In genomic region chr2:147364597-147364996, GRCh38 we compare ENCODE assay signal across 8 cellular contexts.
DNase-seq lines count a peak whose midpoint lies in the region; ATAC-seq and TF ChIP-seq lines count a peak whose summit lies in the region.

No MANE protein-coding gene starts in this region.

- WGBS in thyroid gland, 2 donors, result 68 to 81% methylated on average over 3 of the region's 3 CpGs

- no peaks in the 10 kb centered on the region for H3K79me2 ChIP-seq in OCI-LY7 (ENCODE audit: insufficient read depth, low read depth, low read length)

- intact Hi-C loops in OCI-LY7 (cut with micrococcal nuclease; ENCODE audit: unreplicated experiment), result no loop called here
- intact Hi-C loops in thyroid gland (cut with DNase I), result no loop called here

- no TSS peak for BruUV-seq in OCI-LY7 (replicated peaks; lab: Mats Ljungman, UMichigan)

- H3K27ac Mint-ChIP-seq in activated T-cell treated with anti-CD3 and anti-CD28 coated beads, Interleukin-2, amount 50 U/mL, for 72 hours, result peak overlapping the region; percentile 6

- peak overlapping the region; percentile 15 to 54 for H3K4me3 Mint-ChIP-seq in activated T-cell treated with anti-CD3 and anti-CD28 coated beads, Interleukin-2, amount 50 U/mL, for 72 hours

- H3K9me3 ChIP-seq in OCI-LY7 (ENCODE audit: low read length) (no peaks in the 10 kb centered on the region), skeletal muscle satellite cell (replicated peaks; ENCODE audit: low read length) (no peaks in the 10 kb centered on the region), thyroid gland (no peaks in the 10 kb centered on the region)

- H3K4me1 ChIP-seq in OCI-LY7 (ENCODE audit: insufficient read depth, low read length, poor library complexity, severe bottlenecking) (peaks cover 8% of the 10 kb centered on the region), skeletal muscle satellite cell (ENCODE audit: control insufficient read depth, insufficient read depth, low read length) (peaks cover 11% of the 10 kb centered on the region), thyroid gland (no peaks in the 10 kb centered on the region)

- H3K36me3 ChIP-seq in OCI-LY7 (ENCODE audit: insufficient read depth, low read length) (no peaks in the 10 kb centered on the region), skeletal muscle satellite cell (ENCODE audit: insufficient read depth, low read length) (no peaks in the 10 kb centered on the region), thyroid gland (no peaks in the 10 kb centered on the region)

- H3K36me3 Mint-ChIP-seq in activated T-cell treated with anti-CD3 and anti-CD28 coated beads, Interleukin-2, amount 50 U/mL, for 72 hours (ENCODE audit: insufficient read depth in 2 of 2), result no peaks in the 10 kb centered on the region

- H3K27me3 Mint-ChIP-seq in activated T-cell treated with anti-CD3 and anti-CD28 coated beads, Interleukin-2, amount 50 U/mL, for 72 hours (ENCODE audit: low read depth), result no peaks in the 10 kb centered on the region

- DNase-seq in activated T-cell treated with anti-CD3 and anti-CD28 coated beads, Interleukin-2, amount 50 U/mL, for 72 hours, result no peak
- no peak for DNase-seq in activated T-cell treated with anti-CD3 and anti-CD28 coated beads for 4 hours
- peak; percentile 39 for DNase-seq in OCI-LY7 (ENCODE audit: low spot score)
- no peak for DNase-seq in thyroid gland
- no peak for DNase-seq in D341Med (ENCODE audit: low spot score)

- no peak for ATAC-seq in activated T-cell treated with anti-CD3 and anti-CD28 coated beads, Interleukin-2, amount 50 U/mL, for 72 hours (replicated peaks in 1 of 2)
- peak; percentile 38 for ATAC-seq in HG02610 (IDR thresholded peaks at IDR 0.05; ENCODE audit: unreplicated experiment)
- ATAC-seq in GM19351 (IDR thresholded peaks at IDR 0.05; ENCODE audit: unreplicated experiment), result no peak

- H3K4me3 ChIP-seq in OCI-LY7 (ENCODE audit: low read depth, low read length, poor library complexity, severe bottlenecking), result peak overlapping the region; percentile 23
- H3K4me3 ChIP-seq in skeletal muscle satellite cell (ENCODE audit: low read length), result peak overlapping the region; percentile 36
- no peak overlapping the region for H3K4me3 ChIP-seq in thyroid gland (replicated peaks in 1 of 3)

- CTCF ChIA-PET in OCI-LY7 (lab: Charles Lee; ENCODE audit: unreplicated experiment), result no interaction called here

- H2AFZ ChIP-seq in OCI-LY7 (ENCODE audit: low read length), result peak overlapping the region; percentile 92

- TF ChIP-seq POLR2A in thyroid gland (IDR thresholded peaks at IDR 0.05), result no peak

- TF ChIP-seq CTCF in OCI-LY7 (conservative IDR thresholded peaks at IDR 0.05; ENCODE audit: low read length) (no peak), thyroid gland (IDR thresholded peaks at IDR 0.05) (no peak)

- peaks cover 0 to 2% of the 10 kb centered on the region in 2 donors for H3K9me3 Mint-ChIP-seq in activated T-cell treated with anti-CD3 and anti-CD28 coated beads, Interleukin-2, amount 50 U/mL, for 72 hours

- no peaks in the 10 kb centered on the region for H4K20me1 ChIP-seq in OCI-LY7 (ENCODE audit: insufficient read depth, low read length)

- no peaks in the 10 kb centered on the region for H3K9me2 ChIP-seq in OCI-LY7 (ENCODE audit: insufficient read depth, low read length)

- H3K4me1 Mint-ChIP-seq in activated T-cell treated with anti-CD3 and anti-CD28 coated beads, Interleukin-2, amount 50 U/mL, for 72 hours (ENCODE audit: low read depth), result peaks cover 7% of the 10 kb centered on the region

- peak overlapping the region; percentile 6 for H3K9ac ChIP-seq in skeletal muscle satellite cell (ENCODE audit: low read depth, low read length)

- H3K27ac ChIP-seq in OCI-LY7 (ENCODE audit: low read depth, low read length, poor library complexity, severe bottlenecking) (no peak overlapping the region), thyroid gland (no peak overlapping the region)

- H3K4me2 ChIP-seq in OCI-LY7 (ENCODE audit: low read length) (peak overlapping the region; percentile 33), skeletal muscle satellite cell (ENCODE audit: low read length) (peak overlapping the region; percentile 62)

- H3K27me3 ChIP-seq in skeletal muscle satellite cell (ENCODE audit: control insufficient read depth, insufficient read depth, low read length) (no peaks in the 10 kb centered on the region), thyroid gland (no peaks in the 10 kb centered on the region)

- POLR2A ChIA-PET in OCI-LY7 (lab: Charles Lee), result interaction anchor here (0.5 kb wide), 1 partner anchor 1652 kb away, joined by 3 read pairs; no protein-coding TSS in a partner anchor

Comparison
In these comparisons a context has a peak if more than half of its experiments do, and no peak if none do; other contexts are left out.
1. H3K4me3 ChIP-seq: peak in OCI-LY7 (single experiment) and skeletal muscle satellite cell (single experiment); none in thyroid gland (0 of 3).